In genomic region chr19:40982594-40983101, GRCh38 we compare ENCODE assay signal across 14 cellular contexts. TPM values are rescaled to one million over a fixed set of nuclear protein-coding genes. Genes with fewer than 3 reads are reported as not detected.
DNase-seq lines count a peak whose midpoint lies in the region; ATAC-seq, FAIRE-seq and TF ChIP-seq lines count a peak whose summit lies in the region.
"Had no signal": no experiment of that assay in that cellular context is flagged by ENCODE, and none has a peak within 500 bp of the region (broad histone marks: within the 10 kb centered on the region; RNA-seq: fewer than 3 reads in every experiment).

No MANE protein-coding gene starts in this region.

- H3K9me3 ChIP-seq in A549 (0 out of 3 replicates have a peak, but pooled peaks cover 3% of the 10 kb centered on the region), adrenal gland (replicated peaks in 1 of 3) (no peaks in the 10 kb centered on the region)
- H3K9me3 ChIP-seq: ovary, thyroid gland had no signal

- H3K4me1 ChIP-seq in A549 (peaks cover 4% of the 10 kb centered on the region; the same call in 2 of the 3 replicates), adrenal gland (replicated peaks in 1 of 2) (no peaks in the 10 kb centered on the region)
- H3K4me1 ChIP-seq: thyroid gland had no signal

- no peak for TF ChIP-seq CTCF in A549 (IDR thresholded peaks at IDR 0.05)
- TF ChIP-seq CTCF in bronchial epithelial cell (IDR thresholded peaks at IDR 0.05; ENCODE audit: insufficient read depth, low read length, severe bottlenecking) = no peak
- TF ChIP-seq CTCF in adrenal gland (IDR thresholded peaks at IDR 0.05) = no peak
- TF ChIP-seq CTCF in D721Med (IDR thresholded peaks at IDR 0.05; ENCODE audit: insufficient read depth, missing control alignments) = no peak

- no peak overlapping the region for H3K4me2 ChIP-seq in A549

- TF ChIP-seq EP300 in A549 (IDR thresholded peaks at IDR 0.05) = no peak

- H3K27ac ChIP-seq in A549 (no peak overlapping the region), adrenal gland (no peak overlapping the region)
- H3K27ac ChIP-seq: ovary, thyroid gland had no signal

- POLR2A ChIA-PET in A549 (lab: Yijun Ruan, JAX) = no interaction called here

- TF ChIP-seq POLR2A in A549 (IDR thresholded peaks at IDR 0.05; ENCODE audit: low read length) = no peak
- no peak for TF ChIP-seq POLR2A in adrenal gland (IDR thresholded peaks at IDR 0.05)

- no peaks in the 10 kb centered on the region for H3K36me3 ChIP-seq in bronchial epithelial cell (ENCODE audit: control insufficient read depth, insufficient read depth, low read length)
- no peaks in the 10 kb centered on the region for H3K36me3 ChIP-seq in adrenal gland (replicated peaks in 1 of 2)
- H3K36me3 ChIP-seq: ovary, thyroid gland had no signal

- intact Hi-C loops in adrenal gland (cut with DNase I) = no loop called here

- H3K27me3 ChIP-seq in bronchial epithelial cell (ENCODE audit: control insufficient read depth, insufficient read depth, low read length) (peaks cover 2% of the 10 kb centered on the region), adrenal gland (peaks cover 4% of the 10 kb centered on the region)
- H3K27me3 ChIP-seq: ovary, thyroid gland had no signal

- CTCF ChIA-PET in A549 (lab: Yijun Ruan, JAX) = interaction anchor here (0.8 to 2.4 kb wide), 4 partner anchors 8 to 326 kb away, joined by 3 to 15 read pairs (median 4); partner anchors contain the start of gene CYP2B6

- no peak for DNase-seq in A549 (ENCODE audit: low read depth in 1 of 2, low spot score in 1 of 2)
- peak; percentile 5 for DNase-seq in HS-5 (ENCODE audit: low read depth)
- peak; percentile 14 for DNase-seq in bronchial epithelial cell (ENCODE audit: low read depth)
- DNase-seq in iris pigment epithelial cell (ENCODE audit: low read depth) = peak; percentile 26
- DNase-seq in NOMO-1 (lab: John Stamatoyannopoulos, UW; ENCODE audit: unreplicated experiment in 2 of 2) = no peak
- DNase-seq in adrenal gland = no peak
- no peak for DNase-seq in D721Med (ENCODE audit: insufficient read length, low spot score)
- DNase-seq: activated CD4-positive, alpha-beta T cell treated with anti-CD3 and anti-CD28 coated beads, Interleukin-2, amount 50 U/mL, for 1 hour; effector memory CD8-positive, alpha-beta T cell; ovary; thyroid gland had no signal

- no peak for TF ChIP-seq RAD21 in A549 (conservative IDR thresholded peaks at IDR 0.05 in 1 of 2, IDR thresholded peaks at IDR 0.05 in 1 of 2)

- H3K4me3 ChIP-seq in A549 (no peak overlapping the region), bronchial epithelial cell (ENCODE audit: low read depth, low read length) (no peak overlapping the region), adrenal gland (no peak overlapping the region)
- H3K4me3 ChIP-seq: ovary, thyroid gland had no signal

- FAIRE-seq in A549 (lab: Jason Lieb, UNC) (peak; percentile 80), bronchial epithelial cell (lab: Jason Lieb, UNC) (peak; percentile 93), D721Med (lab: Jason Lieb, UNC) (no peak)

- ATAC-seq in A549 (peak; percentile 60 to 65; a peak in 4 of 6 replicates), HG03469 (IDR thresholded peaks at IDR 0.05; ENCODE audit: unreplicated experiment) (no peak)
- ATAC-seq: effector memory CD8-positive, alpha-beta T cell had no signal

- WGBS in A549 (ENCODE audit: missing lambda C conversion rate) = 19% methylated on average over 3 of the region's 3 CpGs
- 3 to 33% (median 9%) methylated on average over 2 to 3 of the region's 3 CpGs for WGBS in adrenal gland, 4 donors

TF ChIP-seq in A549, 52 proteins besides CTCF, POLR2A, EP300 and RAD21:
- TF ChIP-seq PBX3 (IDR thresholded peaks at IDR 0.05) = no peak
- no peak for TF ChIP-seq MAX (IDR thresholded peaks at IDR 0.05)
- TF ChIP-seq FOSL2 (IDR thresholded peaks at IDR 0.05) = no peak
- TF ChIP-seq FOSL2 (CRISPR knock-in tag; IDR thresholded peaks at IDR 0.05) = 0 out of 2 replicates have a peak, but pooled peaks have one; percentile 13
- no peak for TF ChIP-seq TP53 (CRISPR knock-in tag; IDR thresholded peaks at IDR 0.05)
- TF ChIP-seq CEBPB (IDR thresholded peaks at IDR 0.05) = peak in 1 of 2 experiments; percentile 61; a peak in 2 of 4 replicates
- peak; percentile 86 for TF ChIP-seq MAFK (IDR thresholded peaks at IDR 0.05; ENCODE audit: partially characterized antibody)

RNA-seq across cellular contexts. Expression of gene CYP2B6, which starts 8.4 kb away (rescaled TPM):
- polyA plus RNA-seq in A549 (2011; rRNA removed) = 0.04 TPM in 1 of 2 replicates, not detected in the other
- not detected in 2 replicates for polyA plus RNA-seq in A549 (2012; cell fraction: cytosol; rRNA removed)
- not detected in 2 replicates for polyA plus RNA-seq in A549 (2012; cell fraction: nucleus; rRNA removed)
- not detected in 3 replicates for polyA plus RNA-seq in A549 (2017; fragmentation: RNase III; extraction: RNeasy Plus Mini Kit Qiagen cat#74134 plus additional on column Dnase treatment)
- polyA minus RNA-seq in A549 (2011; rRNA and poly(A)+ RNA removed) = 0.19 and 0.21 TPM in 2 replicates
- not detected in 2 replicates for total RNA-seq in bronchial epithelial cell
- total RNA-seq in adrenal gland = under 1 TPM in 2 of 8 donors, not detected in 6; 0.15 to 0.32 TPM
- polyA plus RNA-seq in adrenal gland = under 1 TPM in 1 of 3 donors, not detected in 2; 0.22 TPM
- total RNA-seq: MCF 10A; T-helper 1 cell treated with Interleukin-12 subunit alpha and Interleukin-12 subunit beta and Interleukin-4 antibody, amounts not matched to agents 30 ng/mL and 1 ng/mL, for 36 hours; thyroid gland had no signal
- polyA plus RNA-seq: ovary had no signal

Comparison
In these comparisons a context has a peak if more than half of its experiments do, and no peak if none do; other contexts are left out.
1. DNase-seq: peak in HS-5 (single experiment), bronchial epithelial cell (single experiment) and iris pigment epithelial cell (single experiment); none in A549 (0 of 2), NOMO-1 (0 of 2), adrenal gland (0 of 7) and D721Med (single experiment).